8 cellular contexts compared by ENCODE assay signal in the genomic region with DNA sequence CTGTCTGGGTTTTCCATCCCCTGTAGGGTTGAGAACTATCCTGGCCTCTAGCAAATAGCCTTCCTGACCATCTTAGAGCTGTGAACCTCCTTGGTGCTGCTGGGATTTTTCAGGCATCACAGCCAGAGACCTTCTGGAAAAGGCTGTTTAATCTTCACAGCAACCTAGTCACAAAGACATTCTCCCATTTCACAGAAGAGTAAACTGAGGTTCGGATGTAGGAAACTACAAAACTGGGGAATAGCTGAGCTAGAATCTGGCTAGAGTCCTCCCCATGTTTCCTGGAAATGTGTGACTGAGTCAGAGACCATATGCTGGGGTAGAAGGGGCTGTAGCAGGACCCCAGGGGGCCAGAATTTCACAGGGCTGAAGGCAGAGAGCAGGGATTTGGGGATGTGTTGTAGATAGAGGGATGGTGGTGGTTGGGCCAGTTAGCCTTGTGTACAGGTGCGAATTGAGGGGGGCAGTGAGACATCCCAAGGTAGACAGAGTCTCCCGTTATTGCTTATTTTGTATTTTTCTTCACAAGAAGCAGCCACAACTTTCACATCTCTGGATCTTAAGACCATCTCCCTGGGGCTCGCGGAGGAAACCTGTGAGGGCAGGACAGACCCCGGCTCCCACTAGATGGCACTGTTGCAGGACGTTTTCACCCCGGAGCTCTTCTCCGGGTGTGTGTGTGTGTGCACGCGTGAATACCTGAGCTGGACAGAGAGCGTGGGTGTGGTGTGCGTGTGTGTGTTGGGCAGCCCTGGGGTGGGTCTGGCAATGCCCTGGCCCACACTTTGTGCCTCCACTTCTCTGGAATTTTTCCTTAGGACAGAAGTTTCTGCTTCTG.
DNase-seq lines count a peak whose midpoint lies in the region; ATAC-seq and TF ChIP-seq lines count a peak whose summit lies in the region.

No MANE protein-coding gene starts in this region.

- H3K27me3 Mint-ChIP-seq in stimulated activated naive B cell treated with anti-CD40 and anti-IgM and Interleukin-4, amounts not matched to agents 10 μg/mL and 1 μg/mL and 100 μg/mL, for 72 hours, result peaks cover 22 to 27% of the 10 kb centered on the region in 2 donors

- DNase-seq in GM12865 (ENCODE audit: low read depth), result peak; percentile 62
- peak; percentile 83 for DNase-seq in NCI-H82 (lab: John Stamatoyannopoulos, UW)
- peak; percentile 43 for DNase-seq in activated CD8-positive, alpha-beta memory T cell treated with anti-CD3 and anti-CD28 coated beads, Interleukin-2, amount 50 U/mL, for 4 hours
- DNase-seq in epithelial cell of proximal tubule (ENCODE audit: low read depth), result no peak
- DNase-seq in mucosa of descending colon, result peak; percentile 60 to 87 (median 82)
- peak; percentile 13 for DNase-seq in stimulated activated naive B cell treated with anti-CD40 and anti-IgM and Interleukin-4, amounts not matched to agents 10 μg/mL and 1 μg/mL and 100 μg/mL, for 72 hours

- no peak overlapping the region for H3K27ac Mint-ChIP-seq in stimulated activated naive B cell treated with anti-CD40 and anti-IgM and Interleukin-4, amounts not matched to agents 10 μg/mL and 1 μg/mL and 100 μg/mL, for 72 hours

- peak; percentile 79 for TF ChIP-seq CTCF in GM12865 (IDR thresholded peaks at IDR 0.05; ENCODE audit: insufficient read depth, low read depth, low read length, missing control alignments)
- peak; percentile 90 for TF ChIP-seq CTCF in epithelial cell of proximal tubule (conservative IDR thresholded peaks at IDR 0.05; ENCODE audit: low read depth, low read length)
- peak; percentile 62 for TF ChIP-seq CTCF in mucosa of descending colon (IDR thresholded peaks at IDR 0.05)

- peaks cover 0 to 3% of the 10 kb centered on the region in 2 donors for H3K4me1 Mint-ChIP-seq in stimulated activated naive B cell treated with anti-CD40 and anti-IgM and Interleukin-4, amounts not matched to agents 10 μg/mL and 1 μg/mL and 100 μg/mL, for 72 hours

- no peak overlapping the region for H3K4me3 Mint-ChIP-seq in stimulated activated naive B cell treated with anti-CD40 and anti-IgM and Interleukin-4, amounts not matched to agents 10 μg/mL and 1 μg/mL and 100 μg/mL, for 72 hours

- no peaks in the 10 kb centered on the region for H3K9me3 Mint-ChIP-seq in stimulated activated naive B cell treated with anti-CD40 and anti-IgM and Interleukin-4, amounts not matched to agents 10 μg/mL and 1 μg/mL and 100 μg/mL, for 72 hours

- no peaks in the 10 kb centered on the region for H3K36me3 Mint-ChIP-seq in stimulated activated naive B cell treated with anti-CD40 and anti-IgM and Interleukin-4, amounts not matched to agents 10 μg/mL and 1 μg/mL and 100 μg/mL, for 72 hours

- H3K36me3 ChIP-seq in mucosa of descending colon (ENCODE audit: low read depth), result no peaks in the 10 kb centered on the region

- H3K9me3 ChIP-seq in mucosa of descending colon, result no peaks in the 10 kb centered on the region

- intact Hi-C loops in mucosa of descending colon (cut with DNase I, micrococcal nuclease), result loop anchor here in 1 of 2 donors (2.0 to 5.0 kb wide), 2 partner anchors 91 to 221 kb away; no protein-coding TSS in a partner anchor

- H3K4me3 ChIP-seq in GM12865 (ENCODE audit: low read depth, low read length) (no peak overlapping the region), epithelial cell of proximal tubule (ENCODE audit: low read depth, low read length) (no peak overlapping the region), mucosa of descending colon (no peak overlapping the region)

- peaks cover 5% of the 10 kb centered on the region for H3K4me1 ChIP-seq in mucosa of descending colon (ENCODE audit: low read depth)

- ATAC-seq in HG03066 (IDR thresholded peaks at IDR 0.05; ENCODE audit: low read depth, unreplicated experiment), result peak; percentile 45
- peak; percentile 87 for ATAC-seq in mucosa of descending colon
- ATAC-seq in stimulated activated naive B cell treated with anti-CD40 and anti-IgM and Interleukin-4, amounts not matched to agents 10 μg/mL and 1 μg/mL and 100 μg/mL, for 72 hours (replicated peaks), result peak; percentile 76 to 83
- ATAC-seq in GM21423 (IDR thresholded peaks at IDR 0.05; ENCODE audit: unreplicated experiment), result no peak
